Comparison of ENCODE assay signal across 1 cellular context in genomic region chr7:82443044-82443800, GRCh38.
A peak's percentile ranks its signal among the peaks of the same experiment; 100 is the strongest.
TF ChIP-seq lines count a peak whose summit lies in the region.

CACNA2D1 (minus strand) TSS chr7:82443777.

TF ChIP-seq in WTC11, 78 proteins besides CTCF, POLR2A, EP300 and RAD21 (continued from another document):
- TF ChIP-seq ATF1 (CRISPR knock-in tag; IDR thresholded peaks at IDR 0.05) = no peak
- no peak for TF ChIP-seq E2F1 (CRISPR knock-in tag; IDR thresholded peaks at IDR 0.05)
- TF ChIP-seq JUN (CRISPR knock-in tag; IDR thresholded peaks at IDR 0.05) = no peak
- no peak for TF ChIP-seq ZMAT4 (CRISPR knock-in tag; IDR thresholded peaks at IDR 0.05)
- TF ChIP-seq MXD4 (CRISPR knock-in tag; IDR thresholded peaks at IDR 0.05; ENCODE audit: borderline replicate concordance) = no peak
- peak; percentile 23; the same call in 1 of the 2 replicates for TF ChIP-seq IRF1 (CRISPR knock-in tag; IDR thresholded peaks at IDR 0.05)
- TF ChIP-seq ESRRA (CRISPR knock-in tag; IDR thresholded peaks at IDR 0.05; ENCODE audit: borderline replicate concordance) = no peak
- no peak for TF ChIP-seq ZNF317 (CRISPR knock-in tag; IDR thresholded peaks at IDR 0.05; ENCODE audit: borderline replicate concordance, low read depth)
- no peak for TF ChIP-seq GABPB1 (CRISPR knock-in tag; IDR thresholded peaks at IDR 0.05)
- no peak; the same call in 1 of the 2 replicates for TF ChIP-seq ZNF138 (CRISPR knock-in tag; conservative IDR thresholded peaks at IDR 0.05)
- TF ChIP-seq ZNF396 (CRISPR knock-in tag; IDR thresholded peaks at IDR 0.05; ENCODE audit: borderline replicate concordance) = no peak
- TF ChIP-seq ZNF263 (CRISPR knock-in tag; IDR thresholded peaks at IDR 0.05; ENCODE audit: low read depth) = 0 out of 2 replicates have a peak, but pooled peaks have one; percentile 27
- TF ChIP-seq ZBTB43 (CRISPR knock-in tag; IDR thresholded peaks at IDR 0.05) = no peak
- no peak for TF ChIP-seq FOXJ3 (CRISPR knock-in tag; IDR thresholded peaks at IDR 0.05; ENCODE audit: borderline replicate concordance)
- TF ChIP-seq GRHL2 (CRISPR knock-in tag; IDR thresholded peaks at IDR 0.05; ENCODE audit: insufficient replicate concordance, severe bottlenecking) = no peak
- no peak; the same call in 1 of the 2 replicates for TF ChIP-seq MAX (CRISPR knock-in tag; IDR thresholded peaks at IDR 0.05)
- TF ChIP-seq ETV6 (CRISPR knock-in tag; IDR thresholded peaks at IDR 0.05) = peak; percentile 70; the same call in 1 of the 2 replicates
